3 cellular contexts compared by ENCODE assay signal in genomic region chr5:141828162-141828561, GRCh38.
A peak's percentile ranks its signal among the peaks of the same experiment; 100 is the strongest.
TF ChIP-seq lines count a peak whose summit lies in the region.

No MANE protein-coding gene starts in this region.

TF ChIP-seq in IMR-90, 13 proteins besides CTCF, POLR2A, EP300 and RAD21:
- TF ChIP-seq CHD1 (IDR thresholded peaks at IDR 0.05; ENCODE audit: low read depth, low read length) (no peak), RFX5 (IDR thresholded peaks at IDR 0.05; ENCODE audit: low read depth, low read length) (no peak), MXI1 (IDR thresholded peaks at IDR 0.05; ENCODE audit: borderline replicate concordance, low read depth, low read length) (no peak), MAZ (IDR thresholded peaks at IDR 0.05; ENCODE audit: borderline replicate concordance, low read depth, low read length) (no peak), NFE2L2 (IDR thresholded peaks at IDR 0.05; ENCODE audit: low read depth, low read length) (no peak), FOS (IDR thresholded peaks at IDR 0.05; ENCODE audit: low read depth, low read length) (no peak), MAFK (IDR thresholded peaks at IDR 0.05; ENCODE audit: low read depth, low read length) (no peak), RCOR1 (IDR thresholded peaks at IDR 0.05; ENCODE audit: insufficient replicate concordance, low read length) (no peak), SMC3 (IDR thresholded peaks at IDR 0.05; ENCODE audit: low read depth, low read length) (no peak), BHLHE40 (IDR thresholded peaks at IDR 0.05; ENCODE audit: low read depth, low read length) (no peak), CEBPB (IDR thresholded peaks at IDR 0.05; ENCODE audit: low read depth, low read length) (no peak)
- TF ChIP-seq, protein P1, sequence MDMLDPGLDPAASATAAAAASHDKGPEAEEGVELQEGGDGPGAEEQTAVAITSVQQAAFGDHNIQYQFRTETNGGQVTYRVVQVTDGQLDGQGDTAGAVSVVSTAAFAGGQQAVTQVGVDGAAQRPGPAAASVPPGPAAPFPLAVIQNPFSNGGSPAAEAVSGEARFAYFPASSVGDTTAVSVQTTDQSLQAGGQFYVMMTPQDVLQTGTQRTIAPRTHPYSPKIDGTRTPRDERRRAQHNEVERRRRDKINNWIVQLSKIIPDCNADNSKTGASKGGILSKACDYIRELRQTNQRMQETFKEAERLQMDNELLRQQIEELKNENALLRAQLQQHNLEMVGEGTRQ (IDR thresholded peaks at IDR 0.05; ENCODE audit: low read depth, low read length): no peak
- TF ChIP-seq, protein P2, sequence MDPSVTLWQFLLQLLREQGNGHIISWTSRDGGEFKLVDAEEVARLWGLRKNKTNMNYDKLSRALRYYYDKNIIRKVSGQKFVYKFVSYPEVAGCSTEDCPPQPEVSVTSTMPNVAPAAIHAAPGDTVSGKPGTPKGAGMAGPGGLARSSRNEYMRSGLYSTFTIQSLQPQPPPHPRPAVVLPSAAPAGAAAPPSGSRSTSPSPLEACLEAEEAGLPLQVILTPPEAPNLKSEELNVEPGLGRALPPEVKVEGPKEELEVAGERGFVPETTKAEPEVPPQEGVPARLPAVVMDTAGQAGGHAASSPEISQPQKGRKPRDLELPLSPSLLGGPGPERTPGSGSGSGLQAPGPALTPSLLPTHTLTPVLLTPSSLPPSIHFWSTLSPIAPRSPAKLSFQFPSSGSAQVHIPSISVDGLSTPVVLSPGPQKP (IDR thresholded peaks at IDR 0.05; ENCODE audit: borderline replicate concordance, low read depth, low read length): no peak

TF ChIP-seq in K562, 482 proteins besides CTCF, POLR2A, EP300 and RAD21 (continues in another document):
- TF ChIP-seq, protein P3, sequence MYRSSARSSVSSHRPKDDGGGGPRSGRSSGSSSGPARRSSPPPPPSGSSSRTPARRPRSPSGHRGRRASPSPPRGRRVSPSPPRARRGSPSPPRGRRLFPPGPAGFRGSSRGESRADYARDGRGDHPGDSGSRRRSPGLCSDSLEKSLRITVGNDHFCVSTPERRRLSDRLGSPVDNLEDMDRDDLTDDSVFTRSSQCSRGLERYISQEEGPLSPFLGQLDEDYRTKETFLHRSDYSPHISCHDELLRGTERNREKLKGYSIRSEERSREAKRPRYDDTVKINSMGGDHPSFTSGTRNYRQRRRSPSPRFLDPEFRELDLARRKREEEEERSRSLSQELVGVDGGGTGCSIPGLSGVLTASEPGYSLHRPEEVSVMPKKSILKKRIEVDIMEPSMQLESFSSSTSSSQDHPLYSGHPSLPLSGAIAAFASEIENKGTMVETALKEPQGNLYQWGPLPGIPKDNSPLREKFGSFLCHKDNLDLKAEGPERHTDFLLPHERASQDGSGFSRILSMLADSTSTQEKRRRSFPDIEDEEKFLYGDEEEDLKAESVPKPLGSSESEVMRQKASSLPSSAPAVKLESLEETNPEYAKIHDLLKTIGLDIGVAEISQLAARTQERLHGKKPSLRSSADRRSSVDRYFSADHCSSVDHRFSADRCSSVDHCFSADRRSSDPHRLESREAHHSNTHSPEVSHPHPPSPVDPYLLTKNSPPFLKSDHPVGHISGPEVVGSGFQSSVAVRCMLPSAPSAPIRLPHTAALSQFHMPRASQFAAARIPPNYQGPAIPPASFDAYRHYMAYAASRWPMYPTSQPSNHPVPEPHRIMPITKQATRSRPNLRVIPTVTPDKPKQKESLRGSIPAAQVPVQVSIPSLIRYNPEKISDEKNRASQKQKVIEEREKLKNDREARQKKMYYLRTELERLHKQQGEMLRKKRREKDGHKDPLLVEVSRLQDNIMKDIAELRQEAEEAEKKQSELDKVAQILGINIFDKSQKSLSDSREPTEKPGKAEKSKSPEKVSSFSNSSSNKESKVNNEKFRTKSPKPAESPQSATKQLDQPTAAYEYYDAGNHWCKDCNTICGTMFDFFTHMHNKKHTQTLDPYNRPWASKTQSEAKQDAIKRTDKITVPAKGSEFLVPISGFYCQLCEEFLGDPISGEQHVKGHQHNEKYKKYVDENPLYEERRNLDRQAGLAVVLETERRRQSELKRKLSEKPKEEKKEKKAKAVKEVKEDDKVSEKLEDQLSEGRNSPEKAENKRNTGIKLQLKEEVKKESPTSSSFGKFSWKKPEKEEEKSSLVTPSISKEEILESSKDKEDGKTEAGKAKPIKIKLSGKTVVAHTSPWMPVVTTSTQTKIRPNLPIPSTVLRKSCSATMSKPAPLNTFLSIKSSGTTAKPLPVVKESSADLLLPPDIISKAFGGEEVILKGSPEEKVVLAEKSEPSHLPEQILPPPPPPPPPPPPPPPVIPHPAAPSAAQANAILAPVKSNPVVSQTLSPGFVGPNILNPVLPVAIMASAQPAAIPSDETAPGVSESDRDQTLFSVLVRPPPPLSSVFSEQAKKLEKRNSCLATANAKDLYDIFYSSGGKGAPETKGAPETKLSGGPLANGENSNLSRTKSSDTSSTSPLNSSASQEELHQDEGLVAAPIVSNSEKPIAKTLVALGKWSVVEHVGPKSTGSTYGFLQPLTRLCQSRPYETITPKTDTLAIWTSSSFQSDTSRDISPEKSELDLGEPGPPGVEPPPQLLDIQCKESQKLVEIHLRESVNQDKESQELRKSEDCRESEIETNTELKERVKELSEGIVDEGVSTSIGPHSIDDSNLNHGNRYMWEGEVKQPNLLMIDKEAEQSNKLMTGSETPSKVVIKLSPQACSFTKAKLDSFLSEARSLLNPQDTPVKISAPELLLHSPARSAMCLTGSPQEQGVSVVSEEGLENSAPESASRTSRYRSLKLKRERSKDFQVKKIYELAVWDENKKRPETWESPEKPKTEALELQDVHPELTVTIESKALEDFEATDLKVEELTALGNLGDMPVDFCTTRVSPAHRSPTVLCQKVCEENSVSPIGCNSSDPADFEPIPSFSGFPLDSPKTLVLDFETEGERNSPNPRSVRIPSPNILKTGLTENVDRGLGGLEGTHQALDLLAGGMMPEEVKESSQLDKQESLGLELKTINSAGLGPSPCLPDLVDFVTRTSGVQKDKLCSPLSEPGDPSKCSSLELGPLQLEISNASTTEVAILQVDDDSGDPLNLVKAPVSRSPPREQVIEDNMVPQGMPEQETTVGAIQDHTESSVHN (IDR thresholded peaks at IDR 0.05; ENCODE audit: borderline replicate concordance in 1 of 2, low read depth in 1 of 2): no peak
- TF ChIP-seq GATAD2A (IDR thresholded peaks at IDR 0.05) (no peak), YY1 (IDR thresholded peaks at IDR 0.05; ENCODE audit: borderline replicate concordance in 1 of 3, control insufficient read depth in 1 of 3, extremely low read depth in 1 of 3, insufficient read depth in 3 of 3, insufficient read length in 1 of 3, insufficient replicate concordance in 2 of 3, low read depth in 1 of 3, low read length in 2 of 3) (no peak), ETV5 (CRISPR knock-in tag; IDR thresholded peaks at IDR 0.05; ENCODE audit: low read depth) (no peak), ADNP (tag; IDR thresholded peaks at IDR 0.05) (peak; percentile 44; the same call in 1 of the 2 replicates), POLR3A (IDR thresholded peaks at IDR 0.05; ENCODE audit: borderline replicate concordance, extremely low read depth, insufficient read depth, insufficient read length) (no peak), SMARCA5 (IDR thresholded peaks at IDR 0.05) (0 out of 2 replicates have a peak, but pooled peaks have one; percentile 32), ZNF217 (CRISPR knock-in tag; IDR thresholded peaks at IDR 0.05) (no peak), ZNF551 (CRISPR knock-in tag; IDR thresholded peaks at IDR 0.05) (no peak), HDAC2 (IDR thresholded peaks at IDR 0.05) (peak; percentile 46; the same call in 1 of the 2 replicates), MTA2 (IDR thresholded peaks at IDR 0.05; ENCODE audit: low read depth) (no peak), RBBP5 (IDR thresholded peaks at IDR 0.05; ENCODE audit: borderline replicate concordance, insufficient read depth, low read length, poor library complexity, severe bottlenecking) (no peak), ZBTB12 (CRISPR knock-in tag; IDR thresholded peaks at IDR 0.05) (no peak), SRSF9 (IDR thresholded peaks at IDR 0.05; ENCODE audit: borderline replicate concordance, low read depth, low read length) (no peak), BCOR (IDR thresholded peaks at IDR 0.05) (peak; percentile 82), TRIM28 (IDR thresholded peaks at IDR 0.05) (no peak)

TF ChIP-seq in H1, 55 proteins besides CTCF, POLR2A, EP300 and RAD21:
- TF ChIP-seq BRCA1 (IDR thresholded peaks at IDR 0.05; ENCODE audit: low read depth, low read length) (no peak), KDM1A (IDR thresholded peaks at IDR 0.05; ENCODE audit: borderline replicate concordance, low read length) (peak; percentile 89; the same call in 1 of the 2 replicates)
